Comparison of ENCODE assay signal across 18 cellular contexts in the genomic region with DNA sequence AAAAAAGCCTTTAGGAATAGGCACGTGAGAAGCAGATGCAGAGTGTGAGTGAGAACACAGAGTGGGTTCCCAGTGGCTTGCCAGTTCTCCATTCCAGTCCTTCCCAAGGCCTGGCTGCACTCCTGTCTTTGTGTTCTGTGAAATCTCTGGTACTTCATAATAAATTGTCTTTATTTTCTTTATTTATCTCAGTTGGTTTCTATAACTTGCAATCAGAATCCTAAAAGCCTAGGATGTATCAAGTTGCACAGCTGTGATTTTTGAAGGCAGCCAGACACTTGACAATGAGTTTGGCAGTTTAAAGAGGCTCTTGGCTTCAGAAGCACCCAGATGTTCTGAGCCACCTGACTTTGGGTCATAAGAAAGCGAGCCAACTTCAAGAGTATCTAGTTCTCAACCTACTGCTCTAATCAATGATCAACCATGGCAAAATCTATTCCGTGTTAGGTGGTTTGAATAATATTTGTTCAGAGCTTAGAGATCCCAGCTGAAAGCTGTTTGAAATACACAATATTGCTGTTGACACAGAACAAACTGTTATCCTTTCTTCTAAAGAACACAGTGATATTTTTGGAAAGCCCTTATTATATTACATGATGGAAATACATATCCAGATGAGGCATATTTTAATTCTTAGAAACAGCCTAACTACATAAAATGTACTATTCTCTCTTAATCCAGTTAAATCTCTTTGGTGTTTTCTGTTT.
DNase-seq lines count a peak whose midpoint lies in the region; ATAC-seq, FAIRE-seq and TF ChIP-seq lines count a peak whose summit lies in the region.
"Had no signal": no experiment of that assay in that cellular context is flagged by ENCODE, and none has a peak within 500 bp of the region (broad histone marks: within the 10 kb centered on the region; RNA-seq: fewer than 3 reads in every experiment).

No MANE protein-coding gene starts in this region.

- H3K27me3 ChIP-seq in left ventricle myocardium inferior (ENCODE audit: low read depth) (no peaks in the 10 kb centered on the region), thoracic aorta (replicated peaks; ENCODE audit: insufficient read depth) (no peaks in the 10 kb centered on the region)

- H3K9me3 ChIP-seq in left ventricle myocardium inferior (replicated peaks) (peaks cover 4% of the 10 kb centered on the region), thoracic aorta (no peaks in the 10 kb centered on the region)
- H3K9me3 ChIP-seq: A549 had no signal

- H3K4me1 ChIP-seq in left ventricle myocardium inferior (peaks cover 15% of the 10 kb centered on the region), thoracic aorta (ENCODE audit: control insufficient read depth in 1 of 2, low read depth in 2 of 2) (peaks cover 6 to 31% of the 10 kb centered on the region in 2 donors)

- no peak for FAIRE-seq in GM19239 (lab: Jason Lieb, UNC)
- FAIRE-seq: A549, colon, GM18507 had no signal

- TF ChIP-seq CTCF in VCaP (conservative IDR thresholded peaks at IDR 0.05) (no peak), left ventricle myocardium inferior (IDR thresholded peaks at IDR 0.05; ENCODE audit: borderline replicate concordance) (no peak), thoracic aorta (IDR thresholded peaks at IDR 0.05) (no peak)

- H3K36me3 ChIP-seq in left ventricle myocardium inferior: no peaks in the 10 kb centered on the region
- no peaks in the 10 kb centered on the region for H3K36me3 ChIP-seq in thoracic aorta

- H3K4me3 ChIP-seq in left ventricle myocardium inferior (no peak overlapping the region), thoracic aorta (no peak overlapping the region)
- H3K4me3 ChIP-seq: A549, lung had no signal

- ATAC-seq in thoracic aorta (ENCODE audit: insufficient number of reproducible peaks, low FRiP score, low read depth): no peak
- ATAC-seq in GM19023 (IDR thresholded peaks at IDR 0.05; ENCODE audit: unreplicated experiment): no peak
- ATAC-seq: A549; activated T-cell treated with anti-CD3 and anti-CD28 coated beads, Interleukin-2, amount 50 U/mL, for 4 hours; CD8-positive, alpha-beta T cell; stimulated activated effector memory CD8-positive, alpha-beta T cell treated with anti-CD3 and anti-CD28 coated beads, Interleukin-12 subunit alpha, Interleukin-12 subunit beta, amount 100 ng/mL, for 72 hours had no signal

- H3K27ac ChIP-seq in VCaP (peak overlapping the region; percentile 38), left ventricle myocardium inferior (replicated peaks) (peak overlapping the region; percentile 73), thoracic aorta (peak overlapping the region; percentile 1 to 47)

- DNase-seq in NCI-H2107 treated with DMSO at 0.1 percent for 48 hours (lab: John Stamatoyannopoulos, UW; ENCODE audit: unreplicated experiment) (peak; percentile 61), NCI-H2107 (lab: John Stamatoyannopoulos, UW) (no peak), left ventricle myocardium inferior (peak; percentile 18), thoracic aorta (ENCODE audit: low spot score) (no peak), GM19239 (ENCODE audit: insufficient read length, low spot score) (no peak), RPMI8226 (no peak)
- DNase-seq: activated T-cell treated with anti-CD3 and anti-CD28 coated beads, Interleukin-2, amount 50 U/mL, for 4 hours; CD8-positive, alpha-beta T cell; NCI-H774; stimulated activated CD4-positive, alpha-beta T cell treated with anti-CD3 and anti-CD28 coated beads, Interleukin-4, amount 100 ng/mL, for 4 hours; T-helper 9 cell had no signal

- intact Hi-C loops in left ventricle myocardium inferior (cut with micrococcal nuclease): no loop called here

Comparison
In these comparisons a context has a peak if more than half of its experiments do, and no peak if none do; other contexts are left out.
1. DNase-seq: peak in NCI-H2107 treated with DMSO at 0.1 percent for 48 hours (single experiment) and left ventricle myocardium inferior (single experiment); none in NCI-H2107 (single experiment), thoracic aorta (single experiment), GM19239 (single experiment) and RPMI8226 (single experiment).
2. Peak in every context shown above with its lines, with median percentiles within 50 percentile points of each other: H3K27ac ChIP-seq.